In genomic region chr11:33259869-33260268, GRCh38 we compare ENCODE assay signal across 9 cellular contexts. TPM values are rescaled to one million over a fixed set of nuclear protein-coding genes. Genes with fewer than 3 reads are reported as not detected.
DNase-seq lines count a peak whose midpoint lies in the region; ATAC-seq and TF ChIP-seq lines count a peak whose summit lies in the region.
"Had no signal": no experiment of that assay in that cellular context is flagged by ENCODE, and none has a peak within 500 bp of the region (broad histone marks: within the 10 kb centered on the region; RNA-seq: fewer than 3 reads in every experiment).

No MANE protein-coding gene starts in this region.

- H3K4me3 ChIP-seq in GM06990 (replicated peaks; ENCODE audit: low read depth, low read length) (peak overlapping the region; percentile 97), PC-3 (ENCODE audit: low read length) (peak overlapping the region; percentile 84), epithelial cell of proximal tubule (ENCODE audit: low read depth, low read length) (peak overlapping the region; percentile 91), rectal smooth muscle tissue (ENCODE audit: low read length) (peak overlapping the region; percentile 24)

- BruUV-seq in PC-3 (replicated peaks; lab: Mats Ljungman, UMichigan), result no TSS peak

- peak overlapping the region; percentile 90 for H3K4me2 ChIP-seq in PC-3 (ENCODE audit: low read length)

- H3K9me2 ChIP-seq in PC-3 (replicated peaks; ENCODE audit: low read length), result no peaks in the 10 kb centered on the region

- no peak overlapping the region for H2AFZ ChIP-seq in PC-3 (ENCODE audit: low read length)

- H3K27me3 ChIP-seq in GM06990 (replicated peaks; ENCODE audit: control insufficient read depth, insufficient read depth, low read length) (no peaks in the 10 kb centered on the region), PC-3 (ENCODE audit: low read length) (no peaks in the 10 kb centered on the region), rectal smooth muscle tissue (ENCODE audit: control insufficient read depth, insufficient read depth, low read length) (no peaks in the 10 kb centered on the region)

- intact Hi-C loops in PC-3 (cut with micrococcal nuclease), result loop anchor here (2.0 to 5.0 kb wide), 3 partner anchors 69 to 427 kb away; no protein-coding TSS in a partner anchor

- H3F3A ChIP-seq in PC-3 (ENCODE audit: low read length, unreplicated experiment), result no peaks in the 10 kb centered on the region

- H3K79me2 ChIP-seq in PC-3 (ENCODE audit: low read length), result peaks cover 74% of the 10 kb centered on the region

- ATAC-seq in PC-3 (no peak), GM19023 (IDR thresholded peaks at IDR 0.05; ENCODE audit: unreplicated experiment) (no peak), HG03342 (IDR thresholded peaks at IDR 0.05; ENCODE audit: unreplicated experiment) (no peak), GM18520 (IDR thresholded peaks at IDR 0.05; ENCODE audit: unreplicated experiment) (no peak)

- H3K4me1 ChIP-seq in PC-3 (ENCODE audit: insufficient read depth, low read length) (peaks cover 18% of the 10 kb centered on the region), rectal smooth muscle tissue (ENCODE audit: control insufficient read depth, insufficient read depth, low read length) (peaks cover 21% of the 10 kb centered on the region)

- DNase-seq in GM06990 (ENCODE audit: extremely low read depth, insufficient read length), result no peak
- DNase-seq in PC-3, result no peak
- DNase-seq in epithelial cell of proximal tubule (ENCODE audit: low read depth), result no peak
- no peak for DNase-seq in activated effector memory CD4-positive, alpha-beta T cell treated with Interleukin-2 at 50 U/mL for 16 hours
- DNase-seq: activated CD8-positive, alpha-beta memory T cell treated with anti-CD3 and anti-CD28 coated beads, Interleukin-2, amount 50 U/mL, for 4 hours had no signal

- CTCF ChIA-PET in PC-3 (lab: Charles Lee), result no interaction called here

- H3K36me3 ChIP-seq in GM06990 (ENCODE audit: control insufficient read depth, insufficient read depth, low read length), result no peaks in the 10 kb centered on the region
- H3K36me3 ChIP-seq in PC-3 (ENCODE audit: low read depth, low read length), result no peaks in the 10 kb centered on the region
- H3K36me3 ChIP-seq in rectal smooth muscle tissue (ENCODE audit: control insufficient read depth, insufficient read depth, low read length), result no peaks in the 10 kb centered on the region

- TF ChIP-seq CTCF in GM06990 (IDR thresholded peaks at IDR 0.05; ENCODE audit: insufficient read depth, low read length, poor library complexity, severe bottlenecking), result no peak
- TF ChIP-seq CTCF in PC-3 (conservative IDR thresholded peaks at IDR 0.05; ENCODE audit: low read depth, low read length), result no peak
- no peak for TF ChIP-seq CTCF in epithelial cell of proximal tubule (conservative IDR thresholded peaks at IDR 0.05; ENCODE audit: low read depth, low read length)

- H3K27ac ChIP-seq in PC-3 (ENCODE audit: low read length) (no peak overlapping the region), rectal smooth muscle tissue (ENCODE audit: low read depth, low read length) (peak overlapping the region; percentile 100)

- POLR2A ChIA-PET in PC-3 (lab: Charles Lee; ENCODE audit: unreplicated experiment), result no interaction called here

- H4K20me1 ChIP-seq in PC-3 (ENCODE audit: low read length), result peaks cover 23% of the 10 kb centered on the region

- peak overlapping the region; percentile 99; the same call in 1 of the 2 replicates for H3K9ac ChIP-seq in PC-3 (ENCODE audit: low read length)
- H3K9ac ChIP-seq in rectal smooth muscle tissue (ENCODE audit: low read length), result no peak overlapping the region

- no peaks in the 10 kb centered on the region for H3K9me3 ChIP-seq in PC-3 (ENCODE audit: low read length)

RNA-seq across cellular contexts. Expression of gene HIPK3, which starts 2.7 kb away (rescaled TPM):
- total RNA-seq in PC-3 (2014; rRNA removed) (19.4 and 28.1 TPM in 2 replicates), epithelial cell of proximal tubule (21.3 and 26.9 TPM in 2 replicates)

Comparison
In these comparisons a context has a peak if more than half of its experiments do, and no peak if none do; other contexts are left out.
1. H3K4me3 ChIP-seq: peak in every context shown above with its lines; median percentile 97 in GM06990; 91 in epithelial cell of proximal tubule; 84 in PC-3; 24 in rectal smooth muscle tissue.